ENCODE assay signal across 10 cellular contexts in genomic region chr11:9982796-9983579, GRCh38.
A peak's percentile ranks its signal among the peaks of the same experiment; 100 is the strongest.
DNase-seq lines count a peak whose midpoint lies in the region; ATAC-seq and TF ChIP-seq lines count a peak whose summit lies in the region.
"Had no signal": no experiment of that assay in that cellular context is flagged by ENCODE, and none has a peak within 500 bp of the region (broad histone marks: within the 10 kb centered on the region; RNA-seq: fewer than 3 reads in every experiment).

No MANE protein-coding gene starts in this region.

- H3K27me3 ChIP-seq in left ventricle myocardium inferior (ENCODE audit: low read depth): no peaks in the 10 kb centered on the region

- H3K4me1 ChIP-seq in left ventricle myocardium inferior: peaks cover 3% of the 10 kb centered on the region

- peaks cover 9% of the 10 kb centered on the region for H3K36me3 Mint-ChIP-seq in T-helper 17 cell (ENCODE audit: low read depth)
- H3K36me3 Mint-ChIP-seq in stimulated activated memory B cell treated with anti-CD40 and anti-IgM and Interleukin-4, amounts not matched to agents 10 μg/mL and 1 μg/mL and 100 μg/mL, for 72 hours: peaks cover 37% of the 10 kb centered on the region

- peaks cover 2% of the 10 kb centered on the region for H3K9me3 Mint-ChIP-seq in stimulated activated memory B cell treated with anti-CD40 and anti-IgM and Interleukin-4, amounts not matched to agents 10 μg/mL and 1 μg/mL and 100 μg/mL, for 72 hours

- H3K9me3 ChIP-seq in T-helper 17 cell (ENCODE audit: control insufficient read depth, low read length, poor library complexity, severe bottlenecking) (no peaks in the 10 kb centered on the region), left ventricle myocardium inferior (replicated peaks) (peaks cover 8% of the 10 kb centered on the region)

- ATAC-seq in T-helper 17 cell: no peak
- no peak for ATAC-seq in stimulated activated memory B cell treated with anti-CD40 and anti-IgM and Interleukin-4, amounts not matched to agents 10 μg/mL and 1 μg/mL and 100 μg/mL, for 72 hours

- H3K4me3 ChIP-seq in left ventricle myocardium inferior: no peak overlapping the region

- intact Hi-C loops in left ventricle myocardium inferior (cut with micrococcal nuclease): no loop called here

- H3K4me1 Mint-ChIP-seq in T-helper 17 cell: no peaks in the 10 kb centered on the region
- peaks cover 44% of the 10 kb centered on the region for H3K4me1 Mint-ChIP-seq in stimulated activated memory B cell treated with anti-CD40 and anti-IgM and Interleukin-4, amounts not matched to agents 10 μg/mL and 1 μg/mL and 100 μg/mL, for 72 hours

- H3K4me3 Mint-ChIP-seq in T-helper 17 cell: no peak overlapping the region
- H3K4me3 Mint-ChIP-seq in stimulated activated memory B cell treated with anti-CD40 and anti-IgM and Interleukin-4, amounts not matched to agents 10 μg/mL and 1 μg/mL and 100 μg/mL, for 72 hours: no peak overlapping the region

- H3K27me3 Mint-ChIP-seq in T-helper 17 cell: no peaks in the 10 kb centered on the region
- H3K27me3 Mint-ChIP-seq in stimulated activated memory B cell treated with anti-CD40 and anti-IgM and Interleukin-4, amounts not matched to agents 10 μg/mL and 1 μg/mL and 100 μg/mL, for 72 hours: no peaks in the 10 kb centered on the region

- H3K36me3 ChIP-seq in left ventricle myocardium inferior: peaks cover 22% of the 10 kb centered on the region

- H3K27ac Mint-ChIP-seq in T-helper 17 cell: peak overlapping the region; percentile 43
- H3K27ac Mint-ChIP-seq in stimulated activated memory B cell treated with anti-CD40 and anti-IgM and Interleukin-4, amounts not matched to agents 10 μg/mL and 1 μg/mL and 100 μg/mL, for 72 hours: peak overlapping the region; percentile 28

- no peak overlapping the region for H3K27ac ChIP-seq in left ventricle myocardium inferior (replicated peaks)

- peak; percentile 7 for DNase-seq in NCI-H146 (lab: John Stamatoyannopoulos, UW)
- no peak for DNase-seq in NCI-H146 treated with DMSO at 0.1 percent for 48 hours (lab: John Stamatoyannopoulos, UW; ENCODE audit: unreplicated experiment)
- DNase-seq in T-helper 17 cell: no peak
- peak; percentile 22 for DNase-seq in foreskin melanocyte
- no peak for DNase-seq in left ventricle myocardium inferior
- no peak for DNase-seq in KG1 (lab: John Stamatoyannopoulos, UW)
- DNase-seq in NCI-H2196 treated with DMSO at 0.1 percent for 48 hours (lab: John Stamatoyannopoulos, UW; ENCODE audit: unreplicated experiment): no peak
- DNase-seq: ACHN, NCI-H2081 treated with DMSO at 0.1 percent for 48 hours had no signal

- TF ChIP-seq CTCF in left ventricle myocardium inferior (IDR thresholded peaks at IDR 0.05; ENCODE audit: borderline replicate concordance): no peak

Comparison
In these comparisons a context has a peak if more than half of its experiments do, and no peak if none do; other contexts are left out.
1. DNase-seq: peak in NCI-H146 (single experiment) and foreskin melanocyte (single experiment); none in NCI-H146 treated with DMSO at 0.1 percent for 48 hours (single experiment), T-helper 17 cell (0 of 3), left ventricle myocardium inferior (single experiment), KG1 (single experiment) and NCI-H2196 treated with DMSO at 0.1 percent for 48 hours (single experiment).